Comparison of ENCODE assay signal across 31 cellular contexts in genomic region chr18:7931763-7932162, GRCh38.
"Had no signal": no experiment of that assay in that cellular context is flagged by ENCODE, and none has a peak within 500 bp of the region (broad histone marks: within the 10 kb centered on the region; RNA-seq: fewer than 3 reads in every experiment).

No MANE protein-coding gene starts in this region.

- H3K4me1 Mint-ChIP-seq: activated B cell treated with CpG ODN at 0.5 μM for 24 hours had no signal

- H3K4me3 Mint-ChIP-seq: activated B cell treated with CpG ODN at 0.5 μM for 24 hours; activated CD4-positive, alpha-beta memory T cell treated with anti-CD3 and anti-CD28 coated beads for 36 hours; activated naive CD4-positive, alpha-beta T cell treated with anti-CD3 and anti-CD28 coated beads for 36 hours; activated T-cell treated with anti-CD3 and anti-CD28 coated beads, Interleukin-2, amount 50 U/mL, for 4 hours; activated T-helper 1 cell treated with anti-CD3 and anti-CD28 coated beads, Interleukin-12 subunit alpha, Interleukin-12 subunit beta, Interleukin-2, Interleukin-4 antibody, amounts not matched to agents 30 ng/mL and 10 ng/mL and 1 ng/mL, durations not matched to agents 14 hours and 24 hours and 36 hours had no signal

- H3K36me3 ChIP-seq: adrenal gland, SJCRH30 had no signal

- H3K4me1 ChIP-seq: SJCRH30 had no signal

- H3K36me3 Mint-ChIP-seq: activated CD4-positive, alpha-beta memory T cell treated with anti-CD3 and anti-CD28 coated beads for 36 hours; activated naive CD4-positive, alpha-beta T cell treated with anti-CD3 and anti-CD28 coated beads, Interleukin-2, amount 50 U/mL, for 72 hours had no signal

- DNase-seq: activated B cell treated with CpG ODN at 0.5 μM for 24 hours; activated CD4-positive, alpha-beta memory T cell treated with anti-CD3 and anti-CD28 coated beads for 36 hours; activated CD4-positive, alpha-beta T cell treated with anti-CD3 and anti-CD28 coated beads for 4 hours; activated CD4-positive, alpha-beta T cell treated with anti-CD3 and anti-CD28 coated beads, Interleukin-2, amount 50 U/mL, for 1 hour; activated CD4-positive, CD25-positive, alpha-beta regulatory T cell treated with anti-CD3 and anti-CD28 coated beads, Interleukin-2, amount 50 U/mL, for 72 hours; activated CD8-positive, alpha-beta memory T cell treated with anti-CD3 and anti-CD28 coated beads, Interleukin-2, amount 50 U/mL, for 4 hours; activated gamma-delta T cell treated with Interleukin-2 at 50 U/mL for 16 hours; activated naive CD4-positive, alpha-beta T cell treated with anti-CD3 and anti-CD28 coated beads for 36 hours; activated T-cell treated with anti-CD3 and anti-CD28 coated beads for 4 hours; activated T-cell treated with anti-CD3 and anti-CD28 coated beads, Interleukin-2, amount 50 U/mL, for 4 hours; adrenal gland; body of pancreas; caudate nucleus; cerebellar nuclear complex; Karpas-422; MM.1S; MV-4-11; NCI-H1105; NCI-H1417 treated with DMSO at 0.1 percent for 48 hours; NCI-H187 treated with DMSO at 0.1 percent for 48 hours; NCI-H2081; NCI-H2171 treated with DMSO at 0.1 percent for 48 hours; NCI-H2227 treated with DMSO at 0.1 percent for 48 hours; NCI-H446; NCI-H510A treated with DMSO at 0.1 percent for 48 hours; SHP77; SJCRH30 had no signal

- H3K27me3 ChIP-seq: adrenal gland, body of pancreas, SJCRH30 had no signal

- H3K27ac ChIP-seq: adrenal gland, body of pancreas, SJCRH30, SK-N-MC had no signal

- H3K27me3 Mint-ChIP-seq: activated B cell treated with CpG ODN at 0.5 μM for 24 hours; activated CD4-positive, alpha-beta memory T cell treated with anti-CD3 and anti-CD28 coated beads for 36 hours had no signal

- ATAC-seq: activated naive CD4-positive, alpha-beta T cell treated with anti-CD3 and anti-CD28 coated beads, Interleukin-2, amount 50 U/mL, for 72 hours; activated T-cell treated with anti-CD3 and anti-CD28 coated beads, Interleukin-2, amount 50 U/mL, for 4 hours; body of pancreas; Panc1 had no signal

- H3K27ac Mint-ChIP-seq: activated B cell treated with CpG ODN at 0.5 μM for 24 hours; activated CD4-positive, alpha-beta memory T cell treated with anti-CD3 and anti-CD28 coated beads for 36 hours; activated naive CD4-positive, alpha-beta T cell treated with anti-CD3 and anti-CD28 coated beads for 36 hours; activated naive CD4-positive, alpha-beta T cell treated with anti-CD3 and anti-CD28 coated beads, Interleukin-2, amount 50 U/mL, for 72 hours; activated T-helper 1 cell treated with anti-CD3 and anti-CD28 coated beads, Interleukin-12 subunit alpha, Interleukin-12 subunit beta, Interleukin-2, Interleukin-4 antibody, amounts not matched to agents 30 ng/mL and 10 ng/mL and 1 ng/mL, durations not matched to agents 14 hours and 24 hours and 36 hours had no signal

- H3K4me3 ChIP-seq: adrenal gland, body of pancreas, SJCRH30, SK-N-MC had no signal

- H3K9me3 Mint-ChIP-seq: activated B cell treated with CpG ODN at 0.5 μM for 24 hours; activated CD4-positive, alpha-beta memory T cell treated with anti-CD3 and anti-CD28 coated beads for 36 hours; activated naive CD4-positive, alpha-beta T cell treated with anti-CD3 and anti-CD28 coated beads for 36 hours; activated T-cell treated with anti-CD3 and anti-CD28 coated beads, Interleukin-2, amount 50 U/mL, for 4 hours; activated T-helper 1 cell treated with anti-CD3 and anti-CD28 coated beads, Interleukin-12 subunit alpha, Interleukin-12 subunit beta, Interleukin-2, Interleukin-4 antibody, amounts not matched to agents 30 ng/mL and 10 ng/mL and 1 ng/mL, durations not matched to agents 14 hours and 24 hours and 36 hours had no signal

- H3K9me3 ChIP-seq: adrenal gland, body of pancreas, SJCRH30 had no signal
